ENCODE assay signal across 33 cellular contexts in the genomic region with DNA sequence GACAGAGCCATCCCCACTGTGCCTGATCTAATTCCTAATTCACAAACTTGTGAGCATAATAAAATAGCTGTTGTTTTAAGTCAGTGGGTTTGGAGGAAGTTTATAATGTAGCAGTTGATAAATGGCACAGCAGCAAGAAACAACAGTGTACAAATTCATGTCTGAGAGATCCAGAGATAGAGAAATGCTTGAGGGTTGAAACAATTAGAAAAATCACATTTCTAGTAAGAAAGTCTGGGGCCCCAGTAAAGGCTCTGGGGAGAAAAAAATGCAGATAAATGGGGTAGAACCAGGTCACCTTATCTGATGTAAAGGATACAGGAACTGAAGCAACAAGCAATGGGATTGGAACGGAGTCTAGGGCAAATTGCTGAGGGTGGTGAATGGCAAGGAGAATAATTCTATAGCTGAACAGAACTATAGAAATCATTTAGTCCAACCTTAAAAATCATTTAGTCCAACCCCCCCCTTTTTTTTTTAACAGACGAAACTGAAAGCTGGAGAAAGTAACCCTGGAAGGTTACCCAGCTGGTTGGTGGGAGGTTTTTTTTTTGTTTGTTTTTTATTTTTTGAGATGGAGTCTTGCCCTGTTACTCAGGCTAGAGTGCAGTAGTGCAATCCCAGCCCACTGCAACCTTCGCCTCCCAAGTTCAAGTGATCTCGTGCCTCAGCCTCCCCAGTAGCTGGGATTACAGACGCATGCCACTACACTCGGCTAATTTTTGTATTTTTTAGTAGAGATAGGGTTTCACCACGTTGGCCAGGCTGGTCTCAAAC. TPM values are rescaled to one million over a fixed set of nuclear protein-coding genes. Genes with fewer than 3 reads are reported as not detected.
"Had no signal": no experiment of that assay in that cellular context is flagged by ENCODE, and none has a peak within 500 bp of the region (broad histone marks: within the 10 kb centered on the region; RNA-seq: fewer than 3 reads in every experiment).

No MANE protein-coding gene starts in this region.

- H3K4me2 ChIP-seq: hepatocyte had no signal

- H3K4me3 Mint-ChIP-seq: activated CD4-positive, alpha-beta T cell treated with anti-CD3 and anti-CD28 coated beads, Interleukin-2, amount 10 ng/mL, durations not matched to agents 24 days and 14 days; activated CD8-positive, alpha-beta T cell treated with anti-CD3 and anti-CD28 coated beads for 36 hours; activated naive CD4-positive, alpha-beta T cell treated with anti-CD3 and anti-CD28 coated beads, Interleukin-2, amount 50 U/mL, for 24 hours; brain; mesothelial cell of epicardium; naive B cell; nephron progenitor cell; stimulated activated effector memory CD8-positive, alpha-beta T cell treated with anti-CD3 and anti-CD28 coated beads, Interleukin-12 subunit alpha, Interleukin-12 subunit beta, amount 100 ng/mL, for 72 hours; stimulated activated naive CD8-positive, alpha-beta T cell treated with anti-CD3 and anti-CD28 coated beads, Interleukin-15, Interleukin-2, amounts not matched to agents 100 ng/mL and 50 ng/mL, for 24 hours; T-helper 17 cell had no signal

- H3K79me2 ChIP-seq: hepatocyte had no signal

- H3K27me3 Mint-ChIP-seq: activated CD8-positive, alpha-beta T cell treated with anti-CD3 and anti-CD28 coated beads for 36 hours; activated naive CD4-positive, alpha-beta T cell treated with anti-CD3 and anti-CD28 coated beads, Interleukin-2, amount 50 U/mL, for 24 hours; naive B cell; stimulated activated naive CD8-positive, alpha-beta T cell treated with anti-CD3 and anti-CD28 coated beads, Interleukin-15, Interleukin-2, amounts not matched to agents 100 ng/mL and 50 ng/mL, for 24 hours had no signal

- H3K4me1 ChIP-seq: adrenal gland, ascending aorta, colonic mucosa, gastrocnemius medialis, prostate gland, sigmoid colon, uterus had no signal

- H3K36me3 Mint-ChIP-seq: activated naive CD4-positive, alpha-beta T cell treated with anti-CD3 and anti-CD28 coated beads, Interleukin-2, amount 50 U/mL, for 24 hours; brain; mesothelial cell of epicardium; naive B cell; stimulated activated effector memory CD8-positive, alpha-beta T cell treated with anti-CD3 and anti-CD28 coated beads, Interleukin-12 subunit alpha, Interleukin-12 subunit beta, amount 100 ng/mL, for 72 hours had no signal

- H3K4me3 ChIP-seq: adrenal gland, ascending aorta, cardiac muscle cell, colonic mucosa, gastrocnemius medialis, hepatocyte, ovary, prostate gland, sigmoid colon, thoracic aorta, uterus had no signal

- H3K9me3 Mint-ChIP-seq: activated CD4-positive, alpha-beta T cell treated with anti-CD3 and anti-CD28 coated beads, Interleukin-2, amount 10 ng/mL, durations not matched to agents 24 days and 14 days; activated CD8-positive, alpha-beta T cell treated with anti-CD3 and anti-CD28 coated beads for 36 hours; activated naive CD4-positive, alpha-beta T cell treated with anti-CD3 and anti-CD28 coated beads, Interleukin-2, amount 50 U/mL, for 24 hours; activated T-helper 2 cell treated with anti-CD3 and anti-CD28 coated beads, Interferon-gamma antibody, Interleukin-2, Interleukin-4, amounts not matched to agents 10 μg/mL and 5 μg/mL and 100 μg/mL, durations not matched to agents 14 hours and 24 hours and 36 hours; mesothelial cell of epicardium; naive B cell; stimulated activated effector memory CD8-positive, alpha-beta T cell treated with anti-CD3 and anti-CD28 coated beads, Interleukin-12 subunit alpha, Interleukin-12 subunit beta, amount 100 ng/mL, for 72 hours; stimulated activated naive CD8-positive, alpha-beta T cell treated with anti-CD3 and anti-CD28 coated beads, Interleukin-15, Interleukin-2, amounts not matched to agents 100 ng/mL and 50 ng/mL, for 24 hours had no signal

- H3K27ac Mint-ChIP-seq: activated CD4-positive, alpha-beta T cell treated with anti-CD3 and anti-CD28 coated beads, Interleukin-2, amount 10 ng/mL, durations not matched to agents 24 days and 14 days; activated CD8-positive, alpha-beta T cell treated with anti-CD3 and anti-CD28 coated beads for 36 hours; activated naive CD4-positive, alpha-beta T cell treated with anti-CD3 and anti-CD28 coated beads, Interleukin-2, amount 50 U/mL, for 24 hours; activated T-helper 2 cell treated with anti-CD3 and anti-CD28 coated beads, Interferon-gamma antibody, Interleukin-2, Interleukin-4, amounts not matched to agents 10 μg/mL and 5 μg/mL and 100 μg/mL, durations not matched to agents 14 hours and 24 hours and 36 hours; brain; mesothelial cell of epicardium; nephron progenitor cell; stimulated activated effector memory CD8-positive, alpha-beta T cell treated with anti-CD3 and anti-CD28 coated beads, Interleukin-12 subunit alpha, Interleukin-12 subunit beta, amount 100 ng/mL, for 72 hours; stimulated activated naive CD8-positive, alpha-beta T cell treated with anti-CD3 and anti-CD28 coated beads, Interleukin-15, Interleukin-2, amounts not matched to agents 100 ng/mL and 50 ng/mL, for 24 hours; T-helper 17 cell had no signal

- ATAC-seq: activated CD4-positive, CD25-positive, alpha-beta regulatory T cell treated with anti-CD3 and anti-CD28 coated beads, Interleukin-2, amount 50 U/mL, for 24 hours; activated CD8-positive, alpha-beta T cell treated with anti-CD3 and anti-CD28 coated beads for 36 hours; gastrocnemius medialis; left cardiac atrium; stimulated activated effector memory CD8-positive, alpha-beta T cell treated with anti-CD3 and anti-CD28 coated beads, Interleukin-12 subunit alpha, Interleukin-12 subunit beta, amount 100 ng/mL, for 72 hours; T-helper 17 cell had no signal

- H3K27me3 ChIP-seq: adrenal gland, ascending aorta, cardiac muscle cell, colonic mucosa, gastrocnemius medialis, hepatocyte, ovary, sigmoid colon, uterus had no signal

- H3K4me1 Mint-ChIP-seq: activated CD4-positive, alpha-beta T cell treated with anti-CD3 and anti-CD28 coated beads, Interleukin-2, amount 10 ng/mL, durations not matched to agents 24 days and 14 days; brain; nephron progenitor cell; stimulated activated effector memory CD8-positive, alpha-beta T cell treated with anti-CD3 and anti-CD28 coated beads, Interleukin-12 subunit alpha, Interleukin-12 subunit beta, amount 100 ng/mL, for 72 hours had no signal

- H2AFZ ChIP-seq: hepatocyte had no signal

- H3K9me3 ChIP-seq: adrenal gland, ascending aorta, colonic mucosa, gastrocnemius medialis, ovary, prostate gland, sigmoid colon, thoracic aorta, uterus had no signal

- H3K27ac ChIP-seq: adrenal gland, ascending aorta, cardiac muscle cell, colonic mucosa, gastrocnemius medialis, hepatocyte, ovary, prostate gland, sigmoid colon, thoracic aorta, uterus, WERI-Rb-1 had no signal

- DNase-seq: activated CD4-positive, alpha-beta T cell treated with anti-CD3 and anti-CD28 coated beads, Interleukin-2, amount 10 ng/mL, durations not matched to agents 24 days and 14 days; activated CD8-positive, alpha-beta T cell treated with anti-CD3 and anti-CD28 coated beads for 36 hours; activated T-cell treated with anti-CD3 and anti-CD28 coated beads, Interleukin-2, amount 50 U/mL, for 48 hours; adrenal gland; cerebellar nuclear complex; colonic mucosa; effector memory CD4-positive, alpha-beta T cell; gastrocnemius medialis; glutamatergic neuron; left cardiac atrium; naive B cell; nephron progenitor cell; ovary; retina; sigmoid colon; small intestine; stimulated activated CD4-positive, alpha-beta T cell treated with anti-CD3 and anti-CD28 coated beads, Interleukin-4, amount 100 ng/mL, for 24 hours; T-helper 17 cell; T1000; uterus; WERI-Rb-1 had no signal

- H3K36me3 ChIP-seq: adrenal gland, ascending aorta, cardiac muscle cell, colonic mucosa, gastrocnemius medialis, ovary, prostate gland, sigmoid colon, thoracic aorta, uterus, WERI-Rb-1 had no signal

RNA-seq across cellular contexts. Expression of a gene that starts 25.3 kb away (rescaled TPM):
- total RNA-seq: activated CD4-positive, alpha-beta T cell treated with anti-CD3 and anti-CD28 coated beads, Interleukin-2, amount 10 ng/mL, durations not matched to agents 24 days and 14 days; activated T-helper 2 cell treated with anti-CD3 and anti-CD28 coated beads, Interferon-gamma antibody, Interleukin-2, Interleukin-4, amounts not matched to agents 10 μg/mL and 5 μg/mL and 100 μg/mL, durations not matched to agents 14 hours and 24 hours and 36 hours had no signal
